8 cellular contexts compared by ENCODE assay signal in genomic region chr5:96344678-96345612, GRCh38.
A peak's percentile ranks its signal among the peaks of the same experiment; 100 is the strongest.
DNase-seq lines count a peak whose midpoint lies in the region; ATAC-seq, FAIRE-seq and TF ChIP-seq lines count a peak whose summit lies in the region.

No MANE protein-coding gene starts in this region.

- no peaks in the 10 kb centered on the region for H3K9me3 Mint-ChIP-seq in activated naive CD4-positive, alpha-beta T cell treated with anti-CD3 and anti-CD28 coated beads, Interleukin-2, amount 10 ng/mL, durations not matched to agents 7 days and 5 days
- H3K9me3 Mint-ChIP-seq in type B pancreatic cell: no peaks in the 10 kb centered on the region

- peak; percentile 93 for ATAC-seq in GM21619 (IDR thresholded peaks at IDR 0.05; ENCODE audit: unreplicated experiment)
- ATAC-seq in left colon: peak; percentile 96

- H3K27ac Mint-ChIP-seq in activated naive CD4-positive, alpha-beta T cell treated with anti-CD3 and anti-CD28 coated beads, Interleukin-2, amount 10 ng/mL, durations not matched to agents 7 days and 5 days: peak overlapping the region; percentile 35
- H3K27ac Mint-ChIP-seq in type B pancreatic cell: no peak overlapping the region

- intact Hi-C loops in left colon (cut with DNase I, micrococcal nuclease): loop anchor here in 1 of 2 donors (5.0 to 10.0 kb wide), 2 partner anchors 252 to 700 kb away; partner anchors contain the start of gene RFESD

- peak; percentile 76 for TF ChIP-seq CTCF in type B pancreatic cell (conservative IDR thresholded peaks at IDR 0.05)

- peaks cover 20% of the 10 kb centered on the region for H3K4me1 Mint-ChIP-seq in activated naive CD4-positive, alpha-beta T cell treated with anti-CD3 and anti-CD28 coated beads, Interleukin-2, amount 10 ng/mL, durations not matched to agents 7 days and 5 days
- no peaks in the 10 kb centered on the region for H3K4me1 Mint-ChIP-seq in type B pancreatic cell (ENCODE audit: unreplicated experiment)

- no peaks in the 10 kb centered on the region for H3K36me3 Mint-ChIP-seq in activated naive CD4-positive, alpha-beta T cell treated with anti-CD3 and anti-CD28 coated beads, Interleukin-2, amount 10 ng/mL, durations not matched to agents 7 days and 5 days
- H3K36me3 Mint-ChIP-seq in type B pancreatic cell: no peaks in the 10 kb centered on the region

- peak; percentile 86 for FAIRE-seq in HTR-8/SVneo (lab: Jason Lieb, UNC)

- peaks cover 10% of the 10 kb centered on the region for H3K27me3 Mint-ChIP-seq in activated naive CD4-positive, alpha-beta T cell treated with anti-CD3 and anti-CD28 coated beads, Interleukin-2, amount 10 ng/mL, durations not matched to agents 7 days and 5 days
- H3K27me3 Mint-ChIP-seq in type B pancreatic cell: peaks cover 20% of the 10 kb centered on the region

- H3K4me3 Mint-ChIP-seq in activated naive CD4-positive, alpha-beta T cell treated with anti-CD3 and anti-CD28 coated beads, Interleukin-2, amount 10 ng/mL, durations not matched to agents 7 days and 5 days: peak overlapping the region; percentile 5
- H3K4me3 Mint-ChIP-seq in type B pancreatic cell: no peak overlapping the region

- CTCF ChIA-PET in activated naive CD4-positive, alpha-beta T cell treated with anti-CD3 and anti-CD28 coated beads, Interleukin-2, amount 10 ng/mL, durations not matched to agents 7 days and 5 days (lab: Charles Lee): interaction anchor here (0.6 to 8.9 kb wide), 29 partner anchors 9 to 817 kb away, joined by 3 to 124 read pairs (median 4); no protein-coding TSS in a partner anchor

- DNase-seq in activated naive CD4-positive, alpha-beta T cell treated with anti-CD3 and anti-CD28 coated beads, Interleukin-2, amount 10 ng/mL, durations not matched to agents 7 days and 5 days: peak; percentile 28
- DNase-seq in activated naive CD4-positive, alpha-beta T cell (lab: John Stamatoyannopoulos, UW): no peak
- DNase-seq in HTR-8/SVneo (ENCODE audit: insufficient read length, low spot score) (peak; percentile 53), NOMO-1 treated with dmso at 0.1 percent for 144 hours (lab: John Stamatoyannopoulos, UW; ENCODE audit: unreplicated experiment) (peak; percentile 36), left colon (peak in 1 of 2 donors; percentile 12), type B pancreatic cell (ENCODE audit: extremely low spot score, unreplicated experiment) (no peak)
- DNase-seq in central memory CD4-positive, alpha-beta T cell: peak; percentile 66

Comparison
In these comparisons a context has a peak if more than half of its experiments do, and no peak if none do; other contexts are left out.
1. DNase-seq: peak in activated naive CD4-positive, alpha-beta T cell treated with anti-CD3 and anti-CD28 coated beads, Interleukin-2, amount 10 ng/mL, durations not matched to agents 7 days and 5 days (single experiment), HTR-8/SVneo (single experiment), NOMO-1 treated with dmso at 0.1 percent for 144 hours (single experiment) and central memory CD4-positive, alpha-beta T cell (single experiment); none in activated naive CD4-positive, alpha-beta T cell (0 of 4) and type B pancreatic cell (single experiment).